ENCODE assay signal across 12 cellular contexts in genomic region chr16:57013268-57013667, GRCh38. TPM values are rescaled to one million over a fixed set of nuclear protein-coding genes. Genes with fewer than 3 reads are reported as not detected.
DNase-seq lines count a peak whose midpoint lies in the region; ATAC-seq, FAIRE-seq and TF ChIP-seq lines count a peak whose summit lies in the region.
"Had no signal": no experiment of that assay in that cellular context is flagged by ENCODE, and none has a peak within 500 bp of the region (broad histone marks: within the 10 kb centered on the region; RNA-seq: fewer than 3 reads in every experiment).

No MANE protein-coding gene starts in this region.

- H2AFZ ChIP-seq in HepG2 (ENCODE audit: low read length) = no peak overlapping the region

- no peaks in the 10 kb centered on the region for H3K36me3 ChIP-seq in HepG2 (replicated peaks in 1 of 2; ENCODE audit: control insufficient read depth in 1 of 2, insufficient read depth in 2 of 2, low read length in 2 of 2)
- H3K36me3 ChIP-seq in right lobe of liver = peaks cover 0 to 3% (median 0%) of the 10 kb centered on the region in 4 donors
- no peaks in the 10 kb centered on the region for H3K36me3 ChIP-seq in uterus
- H3K36me3 ChIP-seq in colonic mucosa = peaks cover 6% of the 10 kb centered on the region

- peak; percentile 49 for FAIRE-seq in HepG2 (lab: Jason Lieb, UNC)
- FAIRE-seq: GM12892 had no signal

- TF ChIP-seq CTCF in HepG2 (CRISPR knock-in tag; IDR thresholded peaks at IDR 0.05) (no peak), right lobe of liver (IDR thresholded peaks at IDR 0.05) (no peak), activated B cell treated with CpG ODN at 0.5 μM for 24 hours (IDR thresholded peaks at IDR 0.05) (no peak), fibroblast of villous mesenchyme (IDR thresholded peaks at IDR 0.05; ENCODE audit: insufficient read depth, low read depth, low read length) (no peak), uterus (IDR thresholded peaks at IDR 0.05) (no peak), colonic mucosa (IDR thresholded peaks at IDR 0.05) (no peak)

- H3K4me2 ChIP-seq in HepG2 (ENCODE audit: low read depth, low read length) = no peak overlapping the region

- H3K4me3 Mint-ChIP-seq in activated B cell treated with CpG ODN at 0.5 μM for 24 hours = no peak overlapping the region

- H3K27ac ChIP-seq in HepG2 (ENCODE audit: extremely low read length, insufficient read depth, low read length) = no peak overlapping the region
- H3K27ac ChIP-seq in right lobe of liver = peak overlapping the region in 1 of 3 donors; percentile 69
- H3K27ac ChIP-seq in uterus = no peak overlapping the region
- H3K27ac ChIP-seq in colonic mucosa = no peak overlapping the region

- peaks cover 58% of the 10 kb centered on the region for H3K4me1 Mint-ChIP-seq in activated B cell treated with CpG ODN at 0.5 μM for 24 hours

- in situ Hi-C loops in HepG2 (cut with HindIII; ENCODE audit: extremely low pct_ligation_motif_present, low pct_unique_long_range_greater_than_20kb) = no loop called here

- ATAC-seq in HepG2 (no peak), right lobe of liver (no peak), activated B cell treated with CpG ODN at 0.5 μM for 24 hours (ENCODE audit: low read depth) (no peak)

- WGBS in HepG2 (ENCODE audit: low lambda C conversion rate) = 60% methylated on average over 2 of the region's 2 CpGs
- WGBS in right lobe of liver (ENCODE audit: insufficient coverage, low coverage, low lambda C conversion rate, missing lambda C conversion rate) = 87% methylated on average over 2 of the region's 2 CpGs

- intact Hi-C loops in HepG2 (cut with micrococcal nuclease; ENCODE audit: unreplicated experiment) (no loop called here), right lobe of liver (cut with DNase I) (no loop called here), activated B cell treated with CpG ODN at 0.5 μM for 24 hours (cut with micrococcal nuclease) (no loop called here), uterus (cut with DNase I; ENCODE audit: low total_unique reads) (no loop called here), colonic mucosa (cut with DNase I) (no loop called here)

- H3K36me3 Mint-ChIP-seq in activated B cell treated with CpG ODN at 0.5 μM for 24 hours (ENCODE audit: low read depth) = peaks cover 39% of the 10 kb centered on the region

- no peaks in the 10 kb centered on the region for H3K79me2 ChIP-seq in HepG2 (ENCODE audit: insufficient read depth, low read length)

- H3K9ac ChIP-seq in HepG2 (ENCODE audit: insufficient read depth, low read depth, low read length) (no peak overlapping the region), colonic mucosa (ENCODE audit: low read depth in 2 of 2, low read length in 2 of 2) (no peak overlapping the region)

- TF ChIP-seq RAD21 in HepG2 (CRISPR knock-in tag; IDR thresholded peaks at IDR 0.05) = no peak

- no peaks in the 10 kb centered on the region for H3K27me3 ChIP-seq in HepG2 (ENCODE audit: control insufficient read depth in 1 of 2, insufficient read depth in 2 of 2, low read length in 2 of 2)
- no peaks in the 10 kb centered on the region for H3K27me3 ChIP-seq in right lobe of liver
- no peaks in the 10 kb centered on the region for H3K27me3 ChIP-seq in uterus
- no peaks in the 10 kb centered on the region for H3K27me3 ChIP-seq in colonic mucosa

- CTCF ChIA-PET in HepG2 (lab: Yijun Ruan, JAX; ENCODE audit: low intra/inter-chr PET ratio, low total read pairs) (no interaction called here), activated B cell treated with CpG ODN at 0.5 μM for 24 hours (lab: Charles Lee) (no interaction called here)

- H3K4me1 ChIP-seq in HepG2 (ENCODE audit: insufficient read depth, low read length) (no peaks in the 10 kb centered on the region), right lobe of liver (no peaks in the 10 kb centered on the region), uterus (no peaks in the 10 kb centered on the region), colonic mucosa (peaks cover 4% of the 10 kb centered on the region)

- TF ChIP-seq POLR2A in HepG2 (IDR thresholded peaks at IDR 0.05; ENCODE audit: insufficient read depth in 1 of 2, low read depth in 2 of 2, low read length in 2 of 2) (no peak), right lobe of liver (IDR thresholded peaks at IDR 0.05) (no peak), uterus (IDR thresholded peaks at IDR 0.05) (no peak)

- no peaks in the 10 kb centered on the region for H4K20me1 ChIP-seq in HepG2 (ENCODE audit: insufficient read depth, low read length)

- peak overlapping the region; percentile 88 for H3K27ac Mint-ChIP-seq in activated B cell treated with CpG ODN at 0.5 μM for 24 hours

- POLR2A ChIA-PET in HepG2 (lab: Yijun Ruan, JAX) (no interaction called here), activated B cell treated with CpG ODN at 0.5 μM for 24 hours (lab: Charles Lee) (interaction anchor here (2.7 kb wide), 1 partner anchor 8 kb away, joined by 9 read pairs; no protein-coding TSS in a partner anchor)

- no peaks in the 10 kb centered on the region for H3K9me3 Mint-ChIP-seq in activated B cell treated with CpG ODN at 0.5 μM for 24 hours

- no TSS peak for BruUV-seq in HepG2 (replicated peaks; lab: Mats Ljungman, UMichigan)

- H3K9me3 ChIP-seq in HepG2 (ENCODE audit: low read length) (no peaks in the 10 kb centered on the region), right lobe of liver (no peaks in the 10 kb centered on the region), uterus (no peaks in the 10 kb centered on the region), colonic mucosa (no peaks in the 10 kb centered on the region)

- no peak overlapping the region for H3K4me3 ChIP-seq in HepG2 (replicated peaks in 1 of 3; ENCODE audit: insufficient read depth in 1 of 3, low read depth in 2 of 3, low read length in 3 of 3)
- no peak overlapping the region for H3K4me3 ChIP-seq in right lobe of liver
- H3K4me3 ChIP-seq in fibroblast of villous mesenchyme (ENCODE audit: low read depth, low read length) = no peak overlapping the region
- no peak overlapping the region for H3K4me3 ChIP-seq in uterus
- no peak overlapping the region for H3K4me3 ChIP-seq in colonic mucosa

- no peaks in the 10 kb centered on the region for H3K27me3 Mint-ChIP-seq in activated B cell treated with CpG ODN at 0.5 μM for 24 hours

- TF ChIP-seq EP300 in HepG2 (IDR thresholded peaks at IDR 0.05; ENCODE audit: low read depth in 2 of 2, low read length in 2 of 2) = no peak
- no peak for TF ChIP-seq EP300 in HepG2 (CRISPR knock-in tag; IDR thresholded peaks at IDR 0.05; ENCODE audit: borderline replicate concordance)

- no peak for DNase-seq in HepG2 (ENCODE audit: low spot score)
- no peak for DNase-seq in right lobe of liver
- DNase-seq in activated B cell treated with CpG ODN at 0.5 μM for 24 hours = no peak
- peak; percentile 77 for DNase-seq in fibroblast of villous mesenchyme (ENCODE audit: low read depth)
- DNase-seq in T1000 (lab: John Stamatoyannopoulos, UW) = no peak
- no peak for DNase-seq in uterus
- no peak for DNase-seq in colonic mucosa
- DNase-seq in activated CD4-positive, CD25-positive, alpha-beta regulatory T cell treated with anti-CD3 and anti-CD28 coated beads, Interleukin-2, amount 50 U/mL, for 72 hours = no peak
- DNase-seq: KBM-7, NCI-H446 treated with DMSO at 0.1 percent for 48 hours had no signal

RNA-seq across cellular contexts. Expression of gene NLRC5, which starts 23.9 kb away (rescaled TPM):
- total RNA-seq in HepG2 (2016; rRNA removed; fragmentation: Illumina TruSeq; extraction: Trizol) = 3.1 and 6.3 TPM in 2 replicates
- total RNA-seq in HepG2 (2016; cell fraction: cytosol; rRNA removed; fragmentation: Illumina TruSeq; extraction: Trizol; ENCODE audit: low read depth) = 1.8 and 4.8 TPM in 2 replicates
- 3.7 and 4.8 TPM in 2 replicates for total RNA-seq in HepG2 (2016; cell fraction: insoluble cytoplasmic fraction; rRNA removed; fragmentation: Illumina TruSeq; extraction: Trizol)
- 2.8 and 2.9 TPM in 2 replicates for total RNA-seq in HepG2 (2016; cell fraction: membrane; rRNA removed; fragmentation: Illumina TruSeq; extraction: Trizol)
- 12.6 and 13.0 TPM in 2 replicates for total RNA-seq in HepG2 (2016; cell fraction: nucleus; rRNA removed; fragmentation: Illumina TruSeq; extraction: Trizol)
- polyA plus RNA-seq in HepG2 (2011; rRNA removed) = 12.7 and 15.7 TPM in 2 replicates
- 4.5 and 4.8 TPM in 2 replicates for polyA plus RNA-seq in HepG2 (2011; cell fraction: cytosol; rRNA removed)
- 114 and 130 TPM in 2 replicates for polyA plus RNA-seq in HepG2 (2011; cell fraction: nucleus; rRNA removed)
- 3.8 and 11.3 TPM in 2 replicates for polyA plus RNA-seq in HepG2 (2012)
- polyA plus RNA-seq in HepG2 (2016; cell fraction: cytosol; fragmentation: Illumina TruSeq; extraction: Trizol; ENCODE audit: low read depth) = 0.85 and 0.96 TPM in 2 replicates
- 3.1 and 3.4 TPM in 2 replicates for polyA plus RNA-seq in HepG2 (2016; cell fraction: insoluble cytoplasmic fraction; fragmentation: Illumina TruSeq; extraction: Trizol; ENCODE audit: low read depth)
- polyA plus RNA-seq in HepG2 (2016; cell fraction: membrane; fragmentation: Illumina TruSeq; extraction: Trizol; ENCODE audit: low read depth) = 2.0 and 2.8 TPM in 2 replicates
- polyA plus RNA-seq in HepG2 (2016; cell fraction: nucleus; fragmentation: Illumina TruSeq; extraction: Trizol; ENCODE audit: insufficient read depth, low read depth) = 16.8 and 24.4 TPM in 2 replicates
- 21.4 and 102 TPM in 2 replicates for polyA minus RNA-seq in HepG2 (2011; rRNA and poly(A)+ RNA removed; ENCODE audit: low replicate concordance)
- 4.4 and 4.9 TPM in 2 replicates for polyA minus RNA-seq in HepG2 (2011; cell fraction: cytosol; rRNA and poly(A)+ RNA removed)
- polyA minus RNA-seq in HepG2 (2011; cell fraction: nucleus; rRNA and poly(A)+ RNA removed) = 33.9 and 46.2 TPM in 2 replicates
- 10 to 100 TPM in 5 of 6 experiments, 1 to 10 TPM in 1; 4.6 to 25.2 (median 13.3) TPM for total RNA-seq in right lobe of liver
- total RNA-seq in activated B cell treated with CpG ODN at 0.5 μM for 24 hours = 296 and 372 TPM in 2 replicates
- total RNA-seq in fibroblast of villous mesenchyme = 44.0 and 67.6 TPM in 2 replicates
- total RNA-seq in uterus = 10 to 100 TPM; 14.9 to 77.0 (median 23.9) TPM
- 10 to 100 TPM; 78.1 to 79.7 TPM for total RNA-seq in colonic mucosa

RNA-seq across cellular contexts. Expression of gene CETP, which starts 51.5 kb away (rescaled TPM):
- total RNA-seq in HepG2 (2016; rRNA removed; fragmentation: Illumina TruSeq; extraction: Trizol) = 0.31 TPM in 1 of 2 replicates, not detected in the other
- not detected in 2 replicates for total RNA-seq in HepG2 (2016; cell fraction: cytosol; rRNA removed; fragmentation: Illumina TruSeq; extraction: Trizol; ENCODE audit: low read depth)
- total RNA-seq in HepG2 (2016; cell fraction: insoluble cytoplasmic fraction; rRNA removed; fragmentation: Illumina TruSeq; extraction: Trizol) = 0.17 TPM in 1 of 2 replicates, not detected in the other
- total RNA-seq in HepG2 (2016; cell fraction: membrane; rRNA removed; fragmentation: Illumina TruSeq; extraction: Trizol) = 0.14 and 0.25 TPM in 2 replicates
- 0.28 TPM in 2 replicates for total RNA-seq in HepG2 (2016; cell fraction: nucleus; rRNA removed; fragmentation: Illumina TruSeq; extraction: Trizol)
- polyA plus RNA-seq in HepG2 (2011; rRNA removed) = 9.8 and 15.7 TPM in 2 replicates
- polyA plus RNA-seq in HepG2 (2011; cell fraction: cytosol; rRNA removed) = 7.5 and 11.8 TPM in 2 replicates
- 8.6 and 9.0 TPM in 2 replicates for polyA plus RNA-seq in HepG2 (2011; cell fraction: nucleus; rRNA removed)
- 1.5 and 3.1 TPM in 2 replicates for polyA plus RNA-seq in HepG2 (2012)
- 0.25 and 0.33 TPM in 2 replicates for polyA plus RNA-seq in HepG2 (2016; cell fraction: cytosol; fragmentation: Illumina TruSeq; extraction: Trizol; ENCODE audit: low read depth)
- 0.32 and 0.36 TPM in 2 replicates for polyA plus RNA-seq in HepG2 (2016; cell fraction: insoluble cytoplasmic fraction; fragmentation: Illumina TruSeq; extraction: Trizol; ENCODE audit: low read depth)
- polyA plus RNA-seq in HepG2 (2016; cell fraction: membrane; fragmentation: Illumina TruSeq; extraction: Trizol; ENCODE audit: low read depth) = 0.11 and 0.17 TPM in 2 replicates
- 0.56 and 0.62 TPM in 2 replicates for polyA plus RNA-seq in HepG2 (2016; cell fraction: nucleus; fragmentation: Illumina TruSeq; extraction: Trizol; ENCODE audit: insufficient read depth, low read depth)
- polyA minus RNA-seq in HepG2 (2011; rRNA and poly(A)+ RNA removed; ENCODE audit: low replicate concordance) = 0.07 and 7.1 TPM in 2 replicates
- polyA minus RNA-seq in HepG2 (2011; cell fraction: cytosol; rRNA and poly(A)+ RNA removed) = 2.1 and 4.2 TPM in 2 replicates
- polyA minus RNA-seq in HepG2 (2011; cell fraction: nucleus; rRNA and poly(A)+ RNA removed) = 1.5 and 2.5 TPM in 2 replicates
- total RNA-seq in right lobe of liver = 10 to 100 TPM in 1 of 6 experiments, 1 to 10 TPM in 4, under 1 TPM in 1; 0.62 to 11.8 (median 4.7) TPM
- 1.0 and 1.4 TPM in 2 replicates for total RNA-seq in activated B cell treated with CpG ODN at 0.5 μM for 24 hours
- not detected in 2 replicates for total RNA-seq in fibroblast of villous mesenchyme
- total RNA-seq in uterus = 1 to 10 TPM in 1 of 4 donors, under 1 TPM in 1, not detected in 2; 0.58 to 2.8 TPM
- not detected for total RNA-seq in colonic mucosa
- total RNA-seq: SK-MEL-5 had no signal
